Comparison of ENCODE assay signal across 9 cellular contexts in the genomic region with DNA sequence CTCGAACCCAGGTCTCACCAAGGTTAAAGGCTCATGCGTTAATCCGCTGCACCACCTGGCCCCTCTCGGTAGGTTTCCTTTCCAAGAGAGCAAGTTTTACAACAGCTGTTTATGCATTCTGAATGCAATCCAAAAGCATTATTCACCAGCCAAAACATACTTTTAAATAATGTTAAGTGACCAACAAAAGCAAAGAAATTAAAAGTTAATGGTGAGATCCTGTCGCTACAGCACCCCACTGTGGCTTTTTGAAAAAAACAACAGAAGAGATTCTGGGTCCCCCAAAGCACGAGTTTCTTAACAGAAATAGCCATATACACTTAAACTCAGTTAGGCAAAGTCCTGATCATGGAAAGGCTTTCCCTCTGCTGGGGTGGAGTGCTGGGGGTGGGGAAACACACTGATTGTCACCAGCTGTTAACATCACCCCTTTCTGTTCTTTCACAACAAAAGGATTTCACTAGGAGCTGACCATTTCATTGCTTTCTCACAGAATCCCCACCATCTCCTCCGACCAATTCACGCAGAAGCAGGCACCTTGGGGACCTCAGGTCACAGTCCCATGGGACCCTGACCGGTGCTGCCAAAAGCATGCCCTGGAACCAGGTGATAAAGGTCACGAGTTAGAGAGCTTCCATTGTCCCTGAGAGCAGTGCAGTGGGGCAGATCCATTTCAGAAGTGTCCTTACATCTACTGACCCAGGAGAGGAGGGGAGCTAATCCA.
DNase-seq lines count a peak whose midpoint lies in the region; ATAC-seq and FAIRE-seq lines count a peak whose summit lies in the region.
"Had no signal": no experiment of that assay in that cellular context is flagged by ENCODE, and none has a peak within 500 bp of the region (broad histone marks: within the 10 kb centered on the region; RNA-seq: fewer than 3 reads in every experiment).

No MANE protein-coding gene starts in this region.

- peak overlapping the region; percentile 43 for H3K27ac ChIP-seq in muscle layer of colon (ENCODE audit: low read depth, low read length)

- no peak overlapping the region for H3K9ac ChIP-seq in muscle layer of colon (ENCODE audit: low read length)

- ATAC-seq in HG02798 (IDR thresholded peaks at IDR 0.05; ENCODE audit: poor library complexity, unreplicated experiment): peak; percentile 25

- H3K36me3 ChIP-seq in muscle layer of colon (ENCODE audit: insufficient read depth, low read length): peaks cover 9% of the 10 kb centered on the region

- FAIRE-seq in endometrium (lab: Jason Lieb, UNC): peak; percentile 72

- DNase-seq in AG08395 (ENCODE audit: low spot score): peak; percentile 67
- no peak for DNase-seq in HuH-7.5 (ENCODE audit: low spot score)
- DNase-seq in DMS153 treated with DMSO at 0.1 percent for 48 hours (lab: John Stamatoyannopoulos, UW; ENCODE audit: unreplicated experiment): no peak
- no peak for DNase-seq in stimulated activated CD4-positive, alpha-beta T cell treated with anti-CD3 and anti-CD28 coated beads, Interleukin-15, amount 100 ng/mL, for 24 hours
- DNase-seq in OCI-M1 (lab: John Stamatoyannopoulos, UW): no peak
- DNase-seq: naive B cell had no signal

- H3K4me3 ChIP-seq in muscle layer of colon (ENCODE audit: low read depth in 1 of 2, low read length in 2 of 2): no peak overlapping the region

- no peaks in the 10 kb centered on the region for H3K27me3 ChIP-seq in muscle layer of colon (ENCODE audit: control insufficient read depth in 1 of 2, insufficient read depth in 2 of 2, low read length in 2 of 2)

- peaks cover 32% of the 10 kb centered on the region for H3K4me1 ChIP-seq in muscle layer of colon (ENCODE audit: insufficient read depth, low read length)

- no peaks in the 10 kb centered on the region for H3K9me3 ChIP-seq in muscle layer of colon (ENCODE audit: low read length)
